In genomic region chr3:196739671-196740475, GRCh38 we compare ENCODE assay signal across 1 cellular context.
TF ChIP-seq lines count a peak whose summit lies in the region.

TSS of gene PAK2 (plus strand) at chr3:196739857. CDS start at chr3:196782647, 42,790 bp downstream.

TF ChIP-seq in K562, 482 proteins besides CTCF, POLR2A, EP300 and RAD21 (continued from another document and continues in another):
- TF ChIP-seq AFF1 (IDR thresholded peaks at IDR 0.05; ENCODE audit: low read depth in 1 of 2, partially characterized antibody in 2 of 2), result peak in 1 of 2 experiments; percentile 89
- peak; percentile 83 for TF ChIP-seq GABPA (tag; conservative IDR thresholded peaks at IDR 0.05; ENCODE audit: low read depth)
- TF ChIP-seq, protein P1, sequence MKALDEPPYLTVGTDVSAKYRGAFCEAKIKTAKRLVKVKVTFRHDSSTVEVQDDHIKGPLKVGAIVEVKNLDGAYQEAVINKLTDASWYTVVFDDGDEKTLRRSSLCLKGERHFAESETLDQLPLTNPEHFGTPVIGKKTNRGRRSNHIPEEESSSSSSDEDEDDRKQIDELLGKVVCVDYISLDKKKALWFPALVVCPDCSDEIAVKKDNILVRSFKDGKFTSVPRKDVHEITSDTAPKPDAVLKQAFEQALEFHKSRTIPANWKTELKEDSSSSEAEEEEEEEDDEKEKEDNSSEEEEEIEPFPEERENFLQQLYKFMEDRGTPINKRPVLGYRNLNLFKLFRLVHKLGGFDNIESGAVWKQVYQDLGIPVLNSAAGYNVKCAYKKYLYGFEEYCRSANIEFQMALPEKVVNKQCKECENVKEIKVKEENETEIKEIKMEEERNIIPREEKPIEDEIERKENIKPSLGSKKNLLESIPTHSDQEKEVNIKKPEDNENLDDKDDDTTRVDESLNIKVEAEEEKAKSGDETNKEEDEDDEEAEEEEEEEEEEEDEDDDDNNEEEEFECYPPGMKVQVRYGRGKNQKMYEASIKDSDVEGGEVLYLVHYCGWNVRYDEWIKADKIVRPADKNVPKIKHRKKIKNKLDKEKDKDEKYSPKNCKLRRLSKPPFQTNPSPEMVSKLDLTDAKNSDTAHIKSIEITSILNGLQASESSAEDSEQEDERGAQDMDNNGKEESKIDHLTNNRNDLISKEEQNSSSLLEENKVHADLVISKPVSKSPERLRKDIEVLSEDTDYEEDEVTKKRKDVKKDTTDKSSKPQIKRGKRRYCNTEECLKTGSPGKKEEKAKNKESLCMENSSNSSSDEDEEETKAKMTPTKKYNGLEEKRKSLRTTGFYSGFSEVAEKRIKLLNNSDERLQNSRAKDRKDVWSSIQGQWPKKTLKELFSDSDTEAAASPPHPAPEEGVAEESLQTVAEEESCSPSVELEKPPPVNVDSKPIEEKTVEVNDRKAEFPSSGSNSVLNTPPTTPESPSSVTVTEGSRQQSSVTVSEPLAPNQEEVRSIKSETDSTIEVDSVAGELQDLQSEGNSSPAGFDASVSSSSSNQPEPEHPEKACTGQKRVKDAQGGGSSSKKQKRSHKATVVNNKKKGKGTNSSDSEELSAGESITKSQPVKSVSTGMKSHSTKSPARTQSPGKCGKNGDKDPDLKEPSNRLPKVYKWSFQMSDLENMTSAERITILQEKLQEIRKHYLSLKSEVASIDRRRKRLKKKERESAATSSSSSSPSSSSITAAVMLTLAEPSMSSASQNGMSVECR (CRISPR knock-in tag; IDR thresholded peaks at IDR 0.05), result no peak; the same call in 1 of the 2 replicates
- TF ChIP-seq, protein P2, sequence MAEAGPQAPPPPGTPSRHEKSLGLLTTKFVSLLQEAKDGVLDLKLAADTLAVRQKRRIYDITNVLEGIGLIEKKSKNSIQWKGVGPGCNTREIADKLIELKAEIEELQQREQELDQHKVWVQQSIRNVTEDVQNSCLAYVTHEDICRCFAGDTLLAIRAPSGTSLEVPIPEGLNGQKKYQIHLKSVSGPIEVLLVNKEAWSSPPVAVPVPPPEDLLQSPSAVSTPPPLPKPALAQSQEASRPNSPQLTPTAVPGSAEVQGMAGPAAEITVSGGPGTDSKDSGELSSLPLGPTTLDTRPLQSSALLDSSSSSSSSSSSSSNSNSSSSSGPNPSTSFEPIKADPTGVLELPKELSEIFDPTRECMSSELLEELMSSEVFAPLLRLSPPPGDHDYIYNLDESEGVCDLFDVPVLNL (CRISPR knock-in tag; IDR thresholded peaks at IDR 0.05; ENCODE audit: low read depth), result no peak
- no peak for TF ChIP-seq ZNF436 (CRISPR knock-in tag; IDR thresholded peaks at IDR 0.05)
- TF ChIP-seq ZNF668 (CRISPR knock-in tag; IDR thresholded peaks at IDR 0.05), result no peak
- TF ChIP-seq TBP (optimal IDR thresholded peaks at IDR 0.05; ENCODE audit: low read depth, low read length), result peak; percentile 78
- no peak for TF ChIP-seq GABPB2 (CRISPR knock-in tag; conservative IDR thresholded peaks at IDR 0.05)
- no peak for TF ChIP-seq POU5F1 (IDR thresholded peaks at IDR 0.05; ENCODE audit: borderline replicate concordance, low read depth, low read length, partially characterized antibody)
- TF ChIP-seq ZBTB11 (CRISPR knock-in tag; IDR thresholded peaks at IDR 0.05), result peak in 1 of 3 experiments; percentile 84; a peak in 2 of 6 replicates
- TF ChIP-seq HDAC1 (IDR thresholded peaks at IDR 0.05), result peak in 1 of 2 experiments; percentile 44; a peak in 1 of 4 replicates
- peak; percentile 52 for TF ChIP-seq PCBP2 (IDR thresholded peaks at IDR 0.05; ENCODE audit: low read depth, low read length, poor library complexity, severe bottlenecking)
- TF ChIP-seq, protein P3, sequence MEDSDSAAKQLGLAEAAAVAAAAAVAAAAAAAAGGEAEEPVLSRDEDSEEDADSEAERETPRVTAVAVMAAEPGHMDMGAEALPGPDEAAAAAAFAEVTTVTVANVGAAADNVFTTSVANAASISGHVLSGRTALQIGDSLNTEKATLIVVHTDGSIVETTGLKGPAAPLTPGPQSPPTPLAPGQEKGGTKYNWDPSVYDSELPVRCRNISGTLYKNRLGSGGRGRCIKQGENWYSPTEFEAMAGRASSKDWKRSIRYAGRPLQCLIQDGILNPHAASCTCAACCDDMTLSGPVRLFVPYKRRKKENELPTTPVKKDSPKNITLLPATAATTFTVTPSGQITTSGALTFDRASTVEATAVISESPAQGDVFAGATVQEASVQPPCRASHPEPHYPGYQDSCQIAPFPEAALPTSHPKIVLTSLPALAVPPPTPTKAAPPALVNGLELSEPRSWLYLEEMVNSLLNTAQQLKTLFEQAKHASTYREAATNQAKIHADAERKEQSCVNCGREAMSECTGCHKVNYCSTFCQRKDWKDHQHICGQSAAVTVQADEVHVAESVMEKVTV (CRISPR knock-in tag; IDR thresholded peaks at IDR 0.05), result no peak
- TF ChIP-seq HOXB6 (CRISPR knock-in tag; IDR thresholded peaks at IDR 0.05; ENCODE audit: borderline replicate concordance), result no peak
- TF ChIP-seq, protein P4, sequence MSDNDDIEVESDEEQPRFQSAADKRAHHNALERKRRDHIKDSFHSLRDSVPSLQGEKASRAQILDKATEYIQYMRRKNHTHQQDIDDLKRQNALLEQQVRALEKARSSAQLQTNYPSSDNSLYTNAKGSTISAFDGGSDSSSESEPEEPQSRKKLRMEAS (CRISPR knock-in tag; IDR thresholded peaks at IDR 0.05), result peak; percentile 44; the same call in 1 of the 2 replicates
- no peak for TF ChIP-seq DACH1 (IDR thresholded peaks at IDR 0.05; ENCODE audit: partially characterized antibody)
- TF ChIP-seq RBM15 (IDR thresholded peaks at IDR 0.05; ENCODE audit: insufficient read depth, low read length), result no peak
- no peak for TF ChIP-seq FOXJ3 (CRISPR knock-in tag; IDR thresholded peaks at IDR 0.05)
- no peak; the same call in 1 of the 2 replicates for TF ChIP-seq ZKSCAN1 (IDR thresholded peaks at IDR 0.05; ENCODE audit: low read depth, low read length)
- TF ChIP-seq CHD1 (IDR thresholded peaks at IDR 0.05; ENCODE audit: low read length), result peak; percentile 41
- no peak for TF ChIP-seq SP2 (IDR thresholded peaks at IDR 0.05; ENCODE audit: extremely low read depth, low read depth, low read length, poor library complexity, severe bottlenecking)
- peak; percentile 49; the same call in 1 of the 2 replicates for TF ChIP-seq LCOR (CRISPR knock-in tag; IDR thresholded peaks at IDR 0.05)
- TF ChIP-seq ZBTB17 (CRISPR knock-in tag; IDR thresholded peaks at IDR 0.05), result peak; percentile 73; the same call in 1 of the 2 replicates
- no peak for TF ChIP-seq KHSRP (IDR thresholded peaks at IDR 0.05)
- no peak for TF ChIP-seq HMGXB4 (CRISPR knock-in tag; IDR thresholded peaks at IDR 0.05)
- 0 out of 2 replicates have a peak, but pooled peaks have one; percentile 45 for TF ChIP-seq GATAD2A (IDR thresholded peaks at IDR 0.05)
- TF ChIP-seq ETV1 (tag; conservative IDR thresholded peaks at IDR 0.05; ENCODE audit: low read depth), result peak; percentile 73
- TF ChIP-seq OTX1 (CRISPR knock-in tag; IDR thresholded peaks at IDR 0.05), result no peak
- TF ChIP-seq, protein P5, sequence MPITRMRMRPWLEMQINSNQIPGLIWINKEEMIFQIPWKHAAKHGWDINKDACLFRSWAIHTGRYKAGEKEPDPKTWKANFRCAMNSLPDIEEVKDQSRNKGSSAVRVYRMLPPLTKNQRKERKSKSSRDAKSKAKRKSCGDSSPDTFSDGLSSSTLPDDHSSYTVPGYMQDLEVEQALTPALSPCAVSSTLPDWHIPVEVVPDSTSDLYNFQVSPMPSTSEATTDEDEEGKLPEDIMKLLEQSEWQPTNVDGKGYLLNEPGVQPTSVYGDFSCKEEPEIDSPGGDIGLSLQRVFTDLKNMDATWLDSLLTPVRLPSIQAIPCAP (CRISPR knock-in tag; IDR thresholded peaks at IDR 0.05; ENCODE audit: borderline replicate concordance), result no peak
- 0 out of 2 replicates have a peak, but pooled peaks have one; percentile 34 for TF ChIP-seq NR2C2 (CRISPR knock-in tag; IDR thresholded peaks at IDR 0.05)
- TF ChIP-seq NR2C2 (tag; IDR thresholded peaks at IDR 0.05), result peak; percentile 50; the same call in 1 of the 2 replicates
- TF ChIP-seq TGIF2 (CRISPR knock-in tag; IDR thresholded peaks at IDR 0.05), result peak; percentile 65
- TF ChIP-seq ZNF583 (CRISPR knock-in tag; IDR thresholded peaks at IDR 0.05), result 0 out of 2 replicates have a peak, but pooled peaks have one; percentile 29
- TF ChIP-seq RBBP5 (IDR thresholded peaks at IDR 0.05; ENCODE audit: borderline replicate concordance, insufficient read depth, low read length, poor library complexity, severe bottlenecking), result peak; percentile 92
- TF ChIP-seq, protein P6, sequence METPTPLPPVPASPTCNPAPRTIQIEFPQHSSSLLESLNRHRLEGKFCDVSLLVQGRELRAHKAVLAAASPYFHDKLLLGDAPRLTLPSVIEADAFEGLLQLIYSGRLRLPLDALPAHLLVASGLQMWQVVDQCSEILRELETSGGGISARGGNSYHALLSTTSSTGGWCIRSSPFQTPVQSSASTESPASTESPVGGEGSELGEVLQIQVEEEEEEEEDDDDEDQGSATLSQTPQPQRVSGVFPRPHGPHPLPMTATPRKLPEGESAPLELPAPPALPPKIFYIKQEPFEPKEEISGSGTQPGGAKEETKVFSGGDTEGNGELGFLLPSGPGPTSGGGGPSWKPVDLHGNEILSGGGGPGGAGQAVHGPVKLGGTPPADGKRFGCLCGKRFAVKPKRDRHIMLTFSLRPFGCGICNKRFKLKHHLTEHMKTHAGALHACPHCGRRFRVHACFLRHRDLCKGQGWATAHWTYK (CRISPR knock-in tag; IDR thresholded peaks at IDR 0.05), result no peak
- TF ChIP-seq HNRNPLL (IDR thresholded peaks at IDR 0.05; ENCODE audit: low read depth, low read length, poor library complexity, severe bottlenecking), result peak; percentile 62
- peak in 1 of 2 experiments; percentile 56; a peak in 1 of 4 replicates for TF ChIP-seq SIN3A (IDR thresholded peaks at IDR 0.05; ENCODE audit: borderline replicate concordance in 2 of 2, control insufficient read depth in 1 of 2, low read depth in 2 of 2, low read length in 2 of 2)
- TF ChIP-seq MYC (IDR thresholded peaks at IDR 0.05; ENCODE audit: low read depth, low read length), result peak; percentile 90
- no peak for TF ChIP-seq MYC (CRISPR knock-in tag; IDR thresholded peaks at IDR 0.05; ENCODE audit: borderline replicate concordance, low read depth)
- TF ChIP-seq SNRNP70 (optimal IDR thresholded peaks at IDR 0.05; ENCODE audit: low read depth, low read length), result no peak
- TF ChIP-seq MCM2 (IDR thresholded peaks at IDR 0.05; ENCODE audit: low read depth), result no peak
- TF ChIP-seq POLR2H (tag; IDR thresholded peaks at IDR 0.05; ENCODE audit: low read depth), result peak; percentile 67
- no peak for TF ChIP-seq POLR2AphosphoS2 (IDR thresholded peaks at IDR 0.05; ENCODE audit: low read length)
- TF ChIP-seq ZNF140 (CRISPR knock-in tag; IDR thresholded peaks at IDR 0.05), result no peak
- 0 out of 2 replicates have a peak, but pooled peaks have one; percentile 25 for TF ChIP-seq ETV5 (CRISPR knock-in tag; IDR thresholded peaks at IDR 0.05; ENCODE audit: low read depth)
- TF ChIP-seq BRD4 (IDR thresholded peaks at IDR 0.05), result 0 out of 2 replicates have a peak, but pooled peaks have one; percentile 73
